Comparison of ENCODE assay signal across 16 cellular contexts in genomic region chr18:54251606-54252400, GRCh38. TPM values are rescaled to one million over a fixed set of nuclear protein-coding genes. Genes with fewer than 3 reads are reported as not detected.
DNase-seq lines count a peak whose midpoint lies in the region; ATAC-seq, FAIRE-seq and TF ChIP-seq lines count a peak whose summit lies in the region.
"Had no signal": no experiment of that assay in that cellular context is flagged by ENCODE, and none has a peak within 500 bp of the region (broad histone marks: within the 10 kb centered on the region; RNA-seq: fewer than 3 reads in every experiment).

No MANE protein-coding gene starts in this region.

- no peak for TF ChIP-seq CTCF in activated CD8-positive, alpha-beta T cell treated with anti-CD3 and anti-CD28 coated beads for 36 hours (IDR thresholded peaks at IDR 0.05)
- no peak for TF ChIP-seq CTCF in PC-9 (conservative IDR thresholded peaks at IDR 0.05)
- TF ChIP-seq CTCF in keratinocyte (optimal IDR thresholded peaks at IDR 0.05 in 1 of 3, IDR thresholded peaks at IDR 0.05 in 1 of 3, conservative IDR thresholded peaks at IDR 0.05 in 1 of 3; ENCODE audit: extremely low read depth in 1 of 3, insufficient read depth in 2 of 3, low read length in 3 of 3), result no peak

- dilution Hi-C loops in keratinocyte (cut with MboI; ENCODE audit: extremely low pct_ligation_motif_present, low sequenced_read_pairs), result no loop called here

- H3K9me2 ChIP-seq in PC-9 (ENCODE audit: insufficient read depth), result no peaks in the 10 kb centered on the region

- H3K27me3 ChIP-seq in PC-9 (ENCODE audit: insufficient read depth, low read depth) (no peaks in the 10 kb centered on the region), keratinocyte (ENCODE audit: control insufficient read depth, extremely low read depth, insufficient read depth, low read length) (no peaks in the 10 kb centered on the region), subcutaneous abdominal adipose tissue (ENCODE audit: control insufficient read depth in 5 of 5, insufficient read depth in 4 of 5, low read length in 5 of 5) (no peaks in the 10 kb centered on the region)

- intact Hi-C loops in activated CD8-positive, alpha-beta T cell treated with anti-CD3 and anti-CD28 coated beads for 36 hours (cut with micrococcal nuclease), result no loop called here
- intact Hi-C loops in PC-9 (cut with micrococcal nuclease; ENCODE audit: unreplicated experiment), result no loop called here

- peaks cover 23% of the 10 kb centered on the region for H3K4me1 Mint-ChIP-seq in activated CD8-positive, alpha-beta T cell treated with anti-CD3 and anti-CD28 coated beads for 36 hours (ENCODE audit: low read depth)
- peaks cover 20% of the 10 kb centered on the region for H3K4me1 Mint-ChIP-seq in activated CD8-positive, alpha-beta T cell treated with anti-CD3 and anti-CD28 coated beads, Interleukin-2, amount 10 ng/mL, durations not matched to agents 7 days and 5 days (ENCODE audit: low read depth)

- no peak overlapping the region for H2AFZ ChIP-seq in PC-9
- H2AFZ ChIP-seq in keratinocyte (ENCODE audit: control insufficient read depth, low read length), result peak overlapping the region; percentile 57

- no TSS peak for BruUV-seq in PC-9 (replicated peaks; lab: Mats Ljungman, UMichigan)

- H3K4me2 ChIP-seq in PC-9 (peak overlapping the region; percentile 30), keratinocyte (ENCODE audit: control insufficient read depth, extremely low read depth, insufficient read depth, low read depth, low read length) (no peak overlapping the region)

- H3K4me3 Mint-ChIP-seq in activated CD8-positive, alpha-beta T cell treated with anti-CD3 and anti-CD28 coated beads for 36 hours, result no peak overlapping the region
- H3K4me3 Mint-ChIP-seq in activated CD8-positive, alpha-beta T cell treated with anti-CD3 and anti-CD28 coated beads, Interleukin-2, amount 10 ng/mL, durations not matched to agents 7 days and 5 days, result no peak overlapping the region
- H3K4me3 Mint-ChIP-seq: activated T-helper 17 cell treated with anti-CD3 and anti-CD28 coated beads, Interleukin-2, amount 50 U/mL, for 72 hours had no signal

- H3K36me3 Mint-ChIP-seq in activated CD8-positive, alpha-beta T cell treated with anti-CD3 and anti-CD28 coated beads for 36 hours (ENCODE audit: low read depth), result no peaks in the 10 kb centered on the region
- no peaks in the 10 kb centered on the region for H3K36me3 Mint-ChIP-seq in activated CD8-positive, alpha-beta T cell treated with anti-CD3 and anti-CD28 coated beads, Interleukin-2, amount 10 ng/mL, durations not matched to agents 7 days and 5 days (ENCODE audit: low read depth)

- H3K9me1 ChIP-seq in keratinocyte (ENCODE audit: control insufficient read depth, extremely low read depth, insufficient read depth, low read length), result no peaks in the 10 kb centered on the region

- H3K79me2 ChIP-seq in PC-9 (ENCODE audit: low read depth), result no peaks in the 10 kb centered on the region
- H3K79me2 ChIP-seq in keratinocyte (ENCODE audit: control insufficient read depth, insufficient read depth, low read length), result no peaks in the 10 kb centered on the region

- H3K9me3 ChIP-seq in PC-9 (ENCODE audit: insufficient read depth, low read depth) (no peaks in the 10 kb centered on the region), keratinocyte (ENCODE audit: control insufficient read depth, low read depth, low read length) (no peaks in the 10 kb centered on the region), subcutaneous abdominal adipose tissue (ENCODE audit: control insufficient read depth in 5 of 5, low read length in 5 of 5) (no peaks in the 10 kb centered on the region)

- H3K27me3 Mint-ChIP-seq in activated CD8-positive, alpha-beta T cell treated with anti-CD3 and anti-CD28 coated beads for 36 hours, result no peaks in the 10 kb centered on the region
- H3K27me3 Mint-ChIP-seq in activated CD8-positive, alpha-beta T cell treated with anti-CD3 and anti-CD28 coated beads, Interleukin-2, amount 10 ng/mL, durations not matched to agents 7 days and 5 days (ENCODE audit: low read depth), result peaks cover 3% of the 10 kb centered on the region
- H3K27me3 Mint-ChIP-seq: activated T-helper 17 cell treated with anti-CD3 and anti-CD28 coated beads, Interleukin-2, amount 50 U/mL, for 72 hours; progenitor cell of endocrine pancreas had no signal

- H3K4me3 ChIP-seq in PC-9 (no peak overlapping the region), keratinocyte (ENCODE audit: control insufficient read depth in 2 of 3, extremely low read depth in 1 of 3, insufficient read depth in 2 of 3, low read depth in 1 of 3, low read length in 3 of 3) (no peak overlapping the region), subcutaneous abdominal adipose tissue (ENCODE audit: low read depth in 1 of 5, low read length in 5 of 5) (no peak overlapping the region)

- DNase-seq in activated CD8-positive, alpha-beta T cell treated with anti-CD3 and anti-CD28 coated beads for 36 hours, result no peak
- DNase-seq in activated CD8-positive, alpha-beta T cell treated with anti-CD3 and anti-CD28 coated beads, Interleukin-2, amount 10 ng/mL, durations not matched to agents 7 days and 5 days, result no peak
- DNase-seq in PC-9 (peak in 1 of 2 experiments; percentile 67), keratinocyte (ENCODE audit: low read depth, low spot score) (no peak), COLO668 (lab: John Stamatoyannopoulos, UW; ENCODE audit: unreplicated experiment) (no peak)
- DNase-seq: activated CD4-positive, alpha-beta T cell treated with anti-CD3 and anti-CD28 coated beads, Interleukin-2, amount 50 U/mL, for 4 hours; foreskin melanocyte; midbrain; SIG-M5; stimulated activated CD4-positive, alpha-beta T cell treated with anti-CD3 and anti-CD28 coated beads, Interleukin-4, amount 100 ng/mL, for 1 hour had no signal

- FAIRE-seq in keratinocyte (lab: Jason Lieb, UNC), result peak; percentile 23

- H3F3A ChIP-seq in PC-9 (ENCODE audit: insufficient read depth, low read depth), result peaks cover 21% of the 10 kb centered on the region

- H3K36me3 ChIP-seq in PC-9 (ENCODE audit: low read depth) (no peaks in the 10 kb centered on the region), keratinocyte (ENCODE audit: control insufficient read depth in 2 of 2, extremely low read depth in 1 of 2, insufficient read depth in 2 of 2, low read length in 2 of 2) (no peaks in the 10 kb centered on the region), subcutaneous abdominal adipose tissue (ENCODE audit: control insufficient read depth in 5 of 5, insufficient read depth in 5 of 5, low read length in 5 of 5) (no peaks in the 10 kb centered on the region)

- POLR2A ChIA-PET in activated CD8-positive, alpha-beta T cell treated with anti-CD3 and anti-CD28 coated beads for 36 hours (lab: Charles Lee), result no interaction called here
- POLR2A ChIA-PET in activated CD8-positive, alpha-beta T cell treated with anti-CD3 and anti-CD28 coated beads, Interleukin-2, amount 10 ng/mL, durations not matched to agents 7 days and 5 days (lab: Charles Lee), result interaction anchor here (0.6 kb wide), 1 partner anchor 11 kb away, joined by 3 read pairs; no protein-coding TSS in a partner anchor
- POLR2A ChIA-PET in PC-9 (lab: Charles Lee; ENCODE audit: unreplicated experiment), result no interaction called here

- peaks cover 62% of the 10 kb centered on the region for H3K4me1 ChIP-seq in PC-9 (replicated peaks; ENCODE audit: insufficient read depth)
- peaks cover 29% of the 10 kb centered on the region for H3K4me1 ChIP-seq in keratinocyte (ENCODE audit: control insufficient read depth, extremely low read depth, insufficient read depth, low read length)
- peaks cover 0 to 56% (median 32%) of the 10 kb centered on the region in 5 donors for H3K4me1 ChIP-seq in subcutaneous abdominal adipose tissue (ENCODE audit: control insufficient read depth in 5 of 5, insufficient read depth in 5 of 5, low read length in 5 of 5)

- H3K27ac ChIP-seq in PC-9, result no peak overlapping the region
- no peak overlapping the region for H3K27ac ChIP-seq in keratinocyte (ENCODE audit: control insufficient read depth, insufficient read depth, low read length)
- H3K27ac ChIP-seq in subcutaneous abdominal adipose tissue (ENCODE audit: low read depth, low read length), result peak overlapping the region; percentile 84
- H3K27ac ChIP-seq: 22Rv1 had no signal

- no peak overlapping the region for H3K27ac Mint-ChIP-seq in activated CD8-positive, alpha-beta T cell treated with anti-CD3 and anti-CD28 coated beads for 36 hours
- H3K27ac Mint-ChIP-seq in activated CD8-positive, alpha-beta T cell treated with anti-CD3 and anti-CD28 coated beads, Interleukin-2, amount 10 ng/mL, durations not matched to agents 7 days and 5 days, result no peak overlapping the region

- H3K9ac ChIP-seq in keratinocyte (ENCODE audit: control insufficient read depth, extremely low read depth, insufficient read depth, low read length) (no peak overlapping the region), subcutaneous abdominal adipose tissue (ENCODE audit: low read length in 5 of 5) (peak overlapping the region in 2 of 5 donors; percentile 38 to 62)

- H4K20me1 ChIP-seq in PC-9 (ENCODE audit: insufficient read depth) (no peaks in the 10 kb centered on the region), keratinocyte (ENCODE audit: control insufficient read depth, extremely low read depth, insufficient read depth, low read length) (no peaks in the 10 kb centered on the region)

- no peaks in the 10 kb centered on the region for H3K9me3 Mint-ChIP-seq in activated CD8-positive, alpha-beta T cell treated with anti-CD3 and anti-CD28 coated beads for 36 hours
- no peaks in the 10 kb centered on the region for H3K9me3 Mint-ChIP-seq in activated CD8-positive, alpha-beta T cell treated with anti-CD3 and anti-CD28 coated beads, Interleukin-2, amount 10 ng/mL, durations not matched to agents 7 days and 5 days (ENCODE audit: insufficient read depth)
- H3K9me3 Mint-ChIP-seq: activated T-helper 17 cell treated with anti-CD3 and anti-CD28 coated beads, Interleukin-2, amount 50 U/mL, for 72 hours had no signal

- ATAC-seq in activated CD8-positive, alpha-beta T cell treated with anti-CD3 and anti-CD28 coated beads for 36 hours, result peak; percentile 27
- ATAC-seq in activated CD8-positive, alpha-beta T cell treated with anti-CD3 and anti-CD28 coated beads, Interleukin-2, amount 10 ng/mL, durations not matched to agents 7 days and 5 days, result no peak
- ATAC-seq in GM18519 (IDR thresholded peaks at IDR 0.05; ENCODE audit: low FRiP score, unreplicated experiment) (no peak), GM19395 (IDR thresholded peaks at IDR 0.05; ENCODE audit: unreplicated experiment) (no peak)

- CTCF ChIA-PET in activated CD8-positive, alpha-beta T cell treated with anti-CD3 and anti-CD28 coated beads for 36 hours (lab: Charles Lee), result interaction anchor here (1.0 kb wide), 1 partner anchor 18 kb away, joined by 4 read pairs; the partner anchor contains the start of gene POLI
- CTCF ChIA-PET in activated CD8-positive, alpha-beta T cell treated with anti-CD3 and anti-CD28 coated beads, Interleukin-2, amount 10 ng/mL, durations not matched to agents 7 days and 5 days (lab: Charles Lee), result interaction anchor here (0.9 to 1.6 kb wide), 4 partner anchors 12 to 29 kb away, joined by 3 to 5 read pairs (median 4); no protein-coding TSS in a partner anchor
- CTCF ChIA-PET in PC-9 (lab: Charles Lee), result no interaction called here

RNA-seq across cellular contexts. Expression of gene POLI, which starts 17.5 kb away (rescaled TPM):
- total RNA-seq in activated CD8-positive, alpha-beta T cell treated with anti-CD3 and anti-CD28 coated beads for 36 hours, result 10 to 100 TPM; 10.2 to 15.3 TPM
- 10 to 100 TPM; 14.2 to 14.3 TPM for total RNA-seq in activated CD8-positive, alpha-beta T cell treated with anti-CD3 and anti-CD28 coated beads, Interleukin-2, amount 10 ng/mL, durations not matched to agents 7 days and 5 days
- total RNA-seq in PC-9 (2021), result 11.9 and 17.6 TPM in 2 replicates
- 12.1 to 25.6 TPM (median 20.5 TPM) in 3 replicates for polyA plus RNA-seq in keratinocyte
- polyA plus RNA-seq in keratinocyte (2011; ENCODE audit: low read depth), result 14.2 TPM
- 6.9 and 15.3 TPM in 2 replicates for polyA plus RNA-seq in keratinocyte (2011; cell fraction: cytosol; rRNA removed)
- polyA plus RNA-seq in keratinocyte (2011; cell fraction: nucleus; rRNA removed), result 56.9 and 68.7 TPM in 2 replicates
- polyA plus RNA-seq in keratinocyte (2012; ENCODE audit: low replicate concordance), result 9.8 and 11.5 TPM in 2 replicates
- polyA minus RNA-seq in keratinocyte, result 2.4 to 23.5 TPM (median 8.0 TPM) in 3 replicates
- 10.0 TPM for polyA minus RNA-seq in keratinocyte (2011; cell fraction: cytosol; rRNA and poly(A)+ RNA removed)
- polyA minus RNA-seq in keratinocyte (2011; cell fraction: nucleus; rRNA and poly(A)+ RNA removed), result 15.1 and 31.9 TPM in 2 replicates

RNA-seq across cellular contexts. Expression of gene MBD2, which starts 27.3 kb away (rescaled TPM):
- total RNA-seq in activated CD8-positive, alpha-beta T cell treated with anti-CD3 and anti-CD28 coated beads for 36 hours, result 100 to 1,000 TPM; 101 to 102 TPM
- total RNA-seq in activated CD8-positive, alpha-beta T cell treated with anti-CD3 and anti-CD28 coated beads, Interleukin-2, amount 10 ng/mL, durations not matched to agents 7 days and 5 days, result 100 to 1,000 TPM; 122 to 126 TPM
- 72.0 and 80.9 TPM in 2 replicates for total RNA-seq in PC-9 (2021)
- polyA plus RNA-seq in keratinocyte, result 45.4 to 212 TPM (median 80.1 TPM) in 3 replicates
- 220 TPM for polyA plus RNA-seq in keratinocyte (2011; ENCODE audit: low read depth)
- 46.4 and 76.9 TPM in 2 replicates for polyA plus RNA-seq in keratinocyte (2011; cell fraction: cytosol; rRNA removed)
- 42.6 and 55.9 TPM in 2 replicates for polyA plus RNA-seq in keratinocyte (2011; cell fraction: nucleus; rRNA removed)
- 37.7 and 50.0 TPM in 2 replicates for polyA plus RNA-seq in keratinocyte (2012; ENCODE audit: low replicate concordance)
- polyA minus RNA-seq in keratinocyte, result 18.3 to 65.2 TPM (median 48.8 TPM) in 3 replicates
- polyA minus RNA-seq in keratinocyte (2011; cell fraction: cytosol; rRNA and poly(A)+ RNA removed), result 155 TPM
- 16.7 and 22.9 TPM in 2 replicates for polyA minus RNA-seq in keratinocyte (2011; cell fraction: nucleus; rRNA and poly(A)+ RNA removed)
